2 cellular contexts compared by ENCODE assay signal in the genomic region with DNA sequence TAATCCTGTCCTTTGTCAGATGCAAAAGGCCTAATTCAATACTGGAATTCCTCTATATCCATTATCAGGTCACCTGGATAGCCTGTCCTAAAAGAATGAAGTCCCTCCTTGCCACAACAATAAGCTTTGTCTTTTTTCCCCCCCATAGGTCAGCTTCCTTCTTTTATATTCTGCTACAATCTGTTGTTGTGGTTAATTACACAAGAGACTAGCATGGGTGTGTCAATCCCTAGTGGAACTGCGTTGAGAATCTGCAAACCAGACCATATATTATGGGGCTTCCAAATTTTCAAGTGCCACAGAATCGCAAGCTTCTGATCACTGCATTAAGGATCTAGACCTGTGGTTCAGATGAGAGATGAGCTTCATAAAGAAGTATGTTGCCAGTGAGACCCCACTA.
TF ChIP-seq lines count a peak whose summit lies in the region.

No MANE protein-coding gene starts in this region.

TF ChIP-seq in HCT116, 20 proteins besides CTCF, POLR2A, EP300 and RAD21 (continued from another document):
- no peak for TF ChIP-seq REST (IDR thresholded peaks at IDR 0.05; ENCODE audit: low read depth)
- TF ChIP-seq ELF1 (IDR thresholded peaks at IDR 0.05; ENCODE audit: borderline replicate concordance, low read depth), result no peak
- TF ChIP-seq MAX (IDR thresholded peaks at IDR 0.05), result no peak

TF ChIP-seq in SK-N-SH treated with all-trans-retinoic acid at 6 μM for 48 hours, 23 proteins besides CTCF, POLR2A, EP300 and RAD21 (continued from another document):
- TF ChIP-seq CSRNP3 (CRISPR knock-in tag; IDR thresholded peaks at IDR 0.05), result no peak
- no peak for TF ChIP-seq OSR1 (CRISPR knock-in tag; IDR thresholded peaks at IDR 0.05)
- no peak for TF ChIP-seq BACH2 (CRISPR knock-in tag; IDR thresholded peaks at IDR 0.05; ENCODE audit: borderline replicate concordance)
- TF ChIP-seq CSDC2 (CRISPR knock-in tag; IDR thresholded peaks at IDR 0.05), result no peak
- TF ChIP-seq PPARA (CRISPR knock-in tag; IDR thresholded peaks at IDR 0.05; ENCODE audit: borderline replicate concordance), result no peak
- no peak for TF ChIP-seq ISL1 (CRISPR knock-in tag; IDR thresholded peaks at IDR 0.05)
